ENCODE assay signal across 28 cellular contexts in the genomic region with DNA sequence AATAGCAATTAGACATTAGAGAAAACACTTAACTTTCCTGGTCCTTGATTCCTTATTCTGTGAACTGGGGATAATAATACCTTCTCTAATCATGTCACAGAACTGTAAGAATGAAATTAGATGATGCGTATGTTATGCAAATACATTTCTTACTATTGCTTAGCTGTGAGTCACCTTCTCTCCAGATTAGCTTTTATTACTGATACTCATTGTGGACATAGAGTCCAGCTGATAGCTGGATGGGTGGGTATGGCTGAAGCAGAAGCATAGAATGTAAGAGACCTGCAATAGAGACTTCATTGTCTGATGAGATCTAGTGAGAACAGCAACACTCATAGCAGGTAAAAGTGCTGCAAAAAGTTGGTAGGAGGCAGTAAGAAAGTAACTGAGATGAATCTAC.
"Had no signal": no experiment of that assay in that cellular context is flagged by ENCODE, and none has a peak within 500 bp of the region (broad histone marks: within the 10 kb centered on the region; RNA-seq: fewer than 3 reads in every experiment).

No MANE protein-coding gene starts in this region.

- DNase-seq: activated B cell treated with CpG ODN at 0.5 μM for 24 hours; activated CD4-positive, alpha-beta T cell treated with anti-CD3 and anti-CD28 coated beads for 1 hour; activated CD4-positive, alpha-beta T cell treated with anti-CD3 and anti-CD28 coated beads, Interleukin-2, amount 10 ng/mL, durations not matched to agents 24 days and 14 days; activated CD4-positive, alpha-beta T cell treated with anti-CD3 and anti-CD28 coated beads, Interleukin-2, amount 50 U/mL, for 48 hours; activated CD8-positive, alpha-beta memory T cell treated with anti-CD3 and anti-CD28 coated beads, Interleukin-2, amount 10 ng/mL, durations not matched to agents 7 days and 5 days; activated effector memory CD4-positive, alpha-beta T cell treated with anti-CD3 and anti-CD28 coated beads, Interleukin-2, amount 50 U/mL, for 16 hours; activated naive CD4-positive, alpha-beta T cell treated with Interleukin-2 at 50 U/mL for 16 hours; activated naive CD8-positive, alpha-beta T cell treated with anti-CD3 and anti-CD28 coated beads, Interleukin-2, amount 50 U/mL, for 24 hours; activated T-cell treated with anti-CD3 and anti-CD28 coated beads, Interleukin-2, amount 50 U/mL, for 4 hours; amniotic stem cell; body of pancreas; Karpas-422; NCI-H146; NCI-H187 treated with DMSO at 0.1 percent for 48 hours; NCI-H2081 treated with DMSO at 0.1 percent for 48 hours; NCI-H2227 treated with DMSO at 0.1 percent for 48 hours; NCI-H526; NCI-H82; PC-9; T-cell; T-helper 2 cell; T1000 had no signal

- H3K4me2 ChIP-seq: PC-9 had no signal

- H3K36me3 ChIP-seq: ascending aorta, cardiac muscle cell had no signal

- H3K9me3 ChIP-seq: body of pancreas had no signal

- H3K4me1 ChIP-seq: ascending aorta, body of pancreas had no signal

- ATAC-seq: activated CD8-positive, alpha-beta memory T cell treated with anti-CD3 and anti-CD28 coated beads, Interleukin-2, amount 10 ng/mL, durations not matched to agents 7 days and 5 days; activated naive CD4-positive, alpha-beta T cell treated with anti-CD3 and anti-CD28 coated beads, Interleukin-2, amount 50 U/mL, for 72 hours; activated naive CD8-positive, alpha-beta T cell treated with anti-CD3 and anti-CD28 coated beads, Interleukin-2, amount 50 U/mL, for 24 hours; activated T-cell treated with anti-CD3 and anti-CD28 coated beads, Interleukin-2, amount 50 U/mL, for 4 hours; body of pancreas; K562; Right ventricle myocardium inferior; T-cell had no signal

- H3K27me3 ChIP-seq: ascending aorta, body of pancreas, cardiac muscle cell had no signal

- H2AFZ ChIP-seq: PC-9 had no signal

- H3K4me3 ChIP-seq: ascending aorta, body of pancreas, cardiac muscle cell, K562, PC-9, SK-N-MC had no signal

- H3K27ac ChIP-seq: ascending aorta, body of pancreas, cardiac muscle cell, PC-9, SK-N-MC had no signal
